1 cellular context compared by ENCODE assay signal in genomic region chr18:74734013-74734444, GRCh38.
TF ChIP-seq lines count a peak whose summit lies in the region.

No MANE protein-coding gene starts in this region.

TF ChIP-seq in HepG2, 621 proteins besides CTCF, POLR2A, EP300 and RAD21 (continued from another document and continues in another):
- TF ChIP-seq USF2 (IDR thresholded peaks at IDR 0.05; ENCODE audit: low read depth, low read length) (no peak), USF2 (CRISPR knock-in tag; IDR thresholded peaks at IDR 0.05; ENCODE audit: borderline replicate concordance) (no peak), ARNT (IDR thresholded peaks at IDR 0.05) (no peak), RAD51 (IDR thresholded peaks at IDR 0.05; ENCODE audit: borderline replicate concordance) (no peak), HOXA3 (CRISPR knock-in tag; IDR thresholded peaks at IDR 0.05) (peak; percentile 65), ZBTB7B (CRISPR knock-in tag; IDR thresholded peaks at IDR 0.05) (no peak), ZBTB8A (CRISPR knock-in tag; IDR thresholded peaks at IDR 0.05; ENCODE audit: borderline replicate concordance, low read depth) (no peak), IRF1 (CRISPR knock-in tag; IDR thresholded peaks at IDR 0.05; ENCODE audit: low read depth) (no peak), ZNF329 (CRISPR knock-in tag; IDR thresholded peaks at IDR 0.05; ENCODE audit: low read depth) (no peak), FOXP4 (CRISPR knock-in tag; IDR thresholded peaks at IDR 0.05) (peak; percentile 80), BCL6 (CRISPR knock-in tag; IDR thresholded peaks at IDR 0.05) (peak; percentile 56), GABPB1 (CRISPR knock-in tag; IDR thresholded peaks at IDR 0.05) (no peak), CCDC6 (CRISPR knock-in tag; IDR thresholded peaks at IDR 0.05) (peak; percentile 51; the same call in 1 of the 2 replicates), TRAFD1 (CRISPR knock-in tag; IDR thresholded peaks at IDR 0.05; ENCODE audit: borderline replicate concordance) (no peak), ZNF558 (CRISPR knock-in tag; IDR thresholded peaks at IDR 0.05; ENCODE audit: borderline replicate concordance) (0 out of 2 replicates have a peak, but pooled peaks have one; percentile 30), ZNF431 (CRISPR knock-in tag; IDR thresholded peaks at IDR 0.05; ENCODE audit: borderline replicate concordance, low read depth) (peak; percentile 66; the same call in 1 of the 2 replicates), FOXO1 (CRISPR knock-in tag; IDR thresholded peaks at IDR 0.05) (peak; percentile 71; the same call in 1 of the 2 replicates), CSRNP2 (CRISPR knock-in tag; conservative IDR thresholded peaks at IDR 0.05; ENCODE audit: low read depth) (no peak), NRL (CRISPR knock-in tag; IDR thresholded peaks at IDR 0.05; ENCODE audit: borderline replicate concordance) (no peak), IKZF5 (CRISPR knock-in tag; IDR thresholded peaks at IDR 0.05) (peak; percentile 44; the same call in 1 of the 2 replicates), SKI (IDR thresholded peaks at IDR 0.05; ENCODE audit: partially characterized antibody) (no peak), PRMT3 (CRISPR knock-in tag; IDR thresholded peaks at IDR 0.05; ENCODE audit: borderline replicate concordance, low read depth) (no peak), ZHX1 (CRISPR knock-in tag; IDR thresholded peaks at IDR 0.05; ENCODE audit: low read depth) (no peak), AHR (CRISPR knock-in tag; IDR thresholded peaks at IDR 0.05) (no peak), CBX1 (IDR thresholded peaks at IDR 0.05; ENCODE audit: low read depth) (no peak), ZNF704 (CRISPR knock-in tag; IDR thresholded peaks at IDR 0.05; ENCODE audit: borderline replicate concordance) (0 out of 2 replicates have a peak, but pooled peaks have one; percentile 27), TFDP2 (CRISPR knock-in tag; IDR thresholded peaks at IDR 0.05) (peak; percentile 15; the same call in 1 of the 2 replicates), TBL1XR1 (IDR thresholded peaks at IDR 0.05; ENCODE audit: borderline replicate concordance, low read length, partially characterized antibody) (no peak), HMG20A (CRISPR knock-in tag; IDR thresholded peaks at IDR 0.05; ENCODE audit: borderline replicate concordance) (peak; percentile 64; the same call in 1 of the 2 replicates), SP5 (CRISPR knock-in tag; IDR thresholded peaks at IDR 0.05; ENCODE audit: borderline replicate concordance, low read depth) (no peak; the same call in 1 of the 2 replicates), SP2 (CRISPR knock-in tag; IDR thresholded peaks at IDR 0.05) (no peak), ZBTB25 (CRISPR knock-in tag; IDR thresholded peaks at IDR 0.05) (no peak; the same call in 1 of the 2 replicates), ZNF251 (CRISPR knock-in tag; IDR thresholded peaks at IDR 0.05) (no peak), ZNF556 (CRISPR knock-in tag; IDR thresholded peaks at IDR 0.05; ENCODE audit: borderline replicate concordance) (peak; percentile 61; the same call in 1 of the 2 replicates), ZSCAN21 (CRISPR knock-in tag; IDR thresholded peaks at IDR 0.05; ENCODE audit: borderline replicate concordance) (peak; percentile 43; the same call in 1 of the 2 replicates), ZC3H13 (CRISPR knock-in tag; IDR thresholded peaks at IDR 0.05) (no peak), TIGD3 (CRISPR knock-in tag; IDR thresholded peaks at IDR 0.05; ENCODE audit: borderline replicate concordance) (no peak), TCF12 (IDR thresholded peaks at IDR 0.05) (no peak), TCF12 (CRISPR knock-in tag; IDR thresholded peaks at IDR 0.05) (0 out of 2 replicates have a peak, but pooled peaks have one; percentile 66), ZNF337 (CRISPR knock-in tag; IDR thresholded peaks at IDR 0.05; ENCODE audit: borderline replicate concordance, low read depth) (0 out of 2 replicates have a peak, but pooled peaks have one; percentile 30)
